1 cellular context compared by ENCODE assay signal in the genomic region with DNA sequence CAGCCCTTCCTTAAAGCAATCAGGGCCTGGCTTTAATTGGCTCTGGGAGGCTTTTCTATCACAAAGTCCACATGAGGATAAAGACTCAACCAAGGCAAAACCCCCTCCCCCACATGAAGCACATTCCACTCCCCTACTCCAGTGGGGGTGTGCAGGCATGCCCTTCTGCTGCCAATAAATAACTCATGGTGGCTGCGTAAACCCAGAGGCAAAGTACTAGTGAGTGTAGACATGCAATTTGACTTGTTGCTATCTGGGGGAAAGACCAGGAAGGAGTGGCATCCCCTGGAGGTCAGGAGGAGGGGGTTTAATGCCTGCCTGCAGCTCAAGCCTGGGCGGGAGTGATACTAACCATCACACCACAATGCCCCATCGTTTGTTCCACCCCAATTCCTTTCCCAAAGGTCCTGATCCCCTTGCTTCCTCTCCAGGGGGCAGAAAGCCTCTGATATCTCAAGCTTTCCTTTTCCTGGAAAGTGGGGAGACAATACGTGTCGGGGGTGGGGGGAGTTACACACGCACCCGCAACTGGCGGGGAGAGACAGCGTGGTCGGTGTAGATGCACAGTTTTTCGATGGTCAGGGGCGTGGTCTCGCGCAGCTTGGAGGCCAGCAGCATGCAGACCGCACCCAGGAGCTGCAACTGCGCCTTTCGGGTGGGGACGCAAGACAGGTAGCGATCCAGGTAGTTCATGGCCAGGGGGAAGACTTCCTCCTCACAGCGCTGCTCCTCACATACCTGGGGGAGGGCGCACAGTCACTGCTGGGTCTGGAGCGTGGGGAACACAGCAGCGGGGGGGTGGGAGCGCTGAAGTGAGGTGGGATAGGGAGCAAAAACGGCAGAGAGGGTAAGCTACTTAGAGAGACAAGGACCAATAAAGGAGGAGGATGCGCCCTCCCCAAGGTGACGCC.
TF ChIP-seq lines count a peak whose summit lies in the region.

No MANE protein-coding gene starts in this region.

TF ChIP-seq in WTC11, 78 proteins besides CTCF, POLR2A, EP300 and RAD21 (continued from another document):
- TF ChIP-seq PRDM15 (CRISPR knock-in tag; IDR thresholded peaks at IDR 0.05), result no peak
- TF ChIP-seq, protein P1, sequence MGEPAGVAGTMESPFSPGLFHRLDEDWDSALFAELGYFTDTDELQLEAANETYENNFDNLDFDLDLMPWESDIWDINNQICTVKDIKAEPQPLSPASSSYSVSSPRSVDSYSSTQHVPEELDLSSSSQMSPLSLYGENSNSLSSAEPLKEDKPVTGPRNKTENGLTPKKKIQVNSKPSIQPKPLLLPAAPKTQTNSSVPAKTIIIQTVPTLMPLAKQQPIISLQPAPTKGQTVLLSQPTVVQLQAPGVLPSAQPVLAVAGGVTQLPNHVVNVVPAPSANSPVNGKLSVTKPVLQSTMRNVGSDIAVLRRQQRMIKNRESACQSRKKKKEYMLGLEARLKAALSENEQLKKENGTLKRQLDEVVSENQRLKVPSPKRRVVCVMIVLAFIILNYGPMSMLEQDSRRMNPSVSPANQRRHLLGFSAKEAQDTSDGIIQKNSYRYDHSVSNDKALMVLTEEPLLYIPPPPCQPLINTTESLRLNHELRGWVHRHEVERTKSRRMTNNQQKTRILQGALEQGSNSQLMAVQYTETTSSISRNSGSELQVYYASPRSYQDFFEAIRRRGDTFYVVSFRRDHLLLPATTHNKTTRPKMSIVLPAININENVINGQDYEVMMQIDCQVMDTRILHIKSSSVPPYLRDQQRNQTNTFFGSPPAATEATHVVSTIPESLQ (CRISPR knock-in tag; IDR thresholded peaks at IDR 0.05), result no peak
- TF ChIP-seq, protein P2, sequence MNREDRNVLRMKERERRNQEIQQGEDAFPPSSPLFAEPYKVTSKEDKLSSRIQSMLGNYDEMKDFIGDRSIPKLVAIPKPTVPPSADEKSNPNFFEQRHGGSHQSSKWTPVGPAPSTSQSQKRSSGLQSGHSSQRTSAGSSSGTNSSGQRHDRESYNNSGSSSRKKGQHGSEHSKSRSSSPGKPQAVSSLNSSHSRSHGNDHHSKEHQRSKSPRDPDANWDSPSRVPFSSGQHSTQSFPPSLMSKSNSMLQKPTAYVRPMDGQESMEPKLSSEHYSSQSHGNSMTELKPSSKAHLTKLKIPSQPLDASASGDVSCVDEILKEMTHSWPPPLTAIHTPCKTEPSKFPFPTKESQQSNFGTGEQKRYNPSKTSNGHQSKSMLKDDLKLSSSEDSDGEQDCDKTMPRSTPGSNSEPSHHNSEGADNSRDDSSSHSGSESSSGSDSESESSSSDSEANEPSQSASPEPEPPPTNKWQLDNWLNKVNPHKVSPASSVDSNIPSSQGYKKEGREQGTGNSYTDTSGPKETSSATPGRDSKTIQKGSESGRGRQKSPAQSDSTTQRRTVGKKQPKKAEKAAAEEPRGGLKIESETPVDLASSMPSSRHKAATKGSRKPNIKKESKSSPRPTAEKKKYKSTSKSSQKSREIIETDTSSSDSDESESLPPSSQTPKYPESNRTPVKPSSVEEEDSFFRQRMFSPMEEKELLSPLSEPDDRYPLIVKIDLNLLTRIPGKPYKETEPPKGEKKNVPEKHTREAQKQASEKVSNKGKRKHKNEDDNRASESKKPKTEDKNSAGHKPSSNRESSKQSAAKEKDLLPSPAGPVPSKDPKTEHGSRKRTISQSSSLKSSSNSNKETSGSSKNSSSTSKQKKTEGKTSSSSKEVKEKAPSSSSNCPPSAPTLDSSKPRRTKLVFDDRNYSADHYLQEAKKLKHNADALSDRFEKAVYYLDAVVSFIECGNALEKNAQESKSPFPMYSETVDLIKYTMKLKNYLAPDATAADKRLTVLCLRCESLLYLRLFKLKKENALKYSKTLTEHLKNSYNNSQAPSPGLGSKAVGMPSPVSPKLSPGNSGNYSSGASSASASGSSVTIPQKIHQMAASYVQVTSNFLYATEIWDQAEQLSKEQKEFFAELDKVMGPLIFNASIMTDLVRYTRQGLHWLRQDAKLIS (CRISPR knock-in tag; IDR thresholded peaks at IDR 0.05; ENCODE audit: borderline replicate concordance), result no peak
- TF ChIP-seq, protein P3, sequence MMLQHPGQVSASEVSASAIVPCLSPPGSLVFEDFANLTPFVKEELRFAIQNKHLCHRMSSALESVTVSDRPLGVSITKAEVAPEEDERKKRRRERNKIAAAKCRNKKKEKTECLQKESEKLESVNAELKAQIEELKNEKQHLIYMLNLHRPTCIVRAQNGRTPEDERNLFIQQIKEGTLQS (CRISPR knock-in tag; conservative IDR thresholded peaks at IDR 0.05), result no peak
- no peak for TF ChIP-seq SP1 (CRISPR knock-in tag; conservative IDR thresholded peaks at IDR 0.05)
- TF ChIP-seq, protein P4, sequence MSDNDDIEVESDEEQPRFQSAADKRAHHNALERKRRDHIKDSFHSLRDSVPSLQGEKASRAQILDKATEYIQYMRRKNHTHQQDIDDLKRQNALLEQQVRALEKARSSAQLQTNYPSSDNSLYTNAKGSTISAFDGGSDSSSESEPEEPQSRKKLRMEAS (CRISPR knock-in tag; IDR thresholded peaks at IDR 0.05), result 0 out of 2 replicates have a peak, but pooled peaks have one; percentile 3
- TF ChIP-seq SMAD3 (CRISPR knock-in tag; IDR thresholded peaks at IDR 0.05; ENCODE audit: borderline replicate concordance), result 0 out of 2 replicates have a peak, but pooled peaks have one; percentile 5
- TF ChIP-seq NFYB (CRISPR knock-in tag; conservative IDR thresholded peaks at IDR 0.05; ENCODE audit: low read depth), result no peak
